16 cellular contexts compared by ENCODE assay signal in genomic region chr10:31460242-31460641, GRCh38.
A peak's percentile ranks its signal among the peaks of the same experiment; 100 is the strongest.
DNase-seq lines count a peak whose midpoint lies in the region; ATAC-seq, FAIRE-seq and TF ChIP-seq lines count a peak whose summit lies in the region.
"Had no signal": no experiment of that assay in that cellular context is flagged by ENCODE, and none has a peak within 500 bp of the region (broad histone marks: within the 10 kb centered on the region; RNA-seq: fewer than 3 reads in every experiment).

No MANE protein-coding gene starts in this region.

- no peak for DNase-seq in HepG2 (ENCODE audit: low spot score)
- DNase-seq in right lobe of liver: no peak
- no peak for DNase-seq in K562 (ENCODE audit: extremely low read depth in 1 of 4, low spot score in 3 of 4)
- DNase-seq in renal cortical epithelial cell (ENCODE audit: low read depth): peak; percentile 36
- DNase-seq in NCI-H2227 treated with DMSO at 0.1 percent for 48 hours (lab: John Stamatoyannopoulos, UW): no peak
- no peak for DNase-seq in RWPE1 (ENCODE audit: low spot score)
- DNase-seq: Calu3; CD8-positive, alpha-beta T cell; DMS79 treated with DMSO at 0.1 percent for 48 hours; GF-D8; GOT3; H9 had no signal

- H2AFZ ChIP-seq in HepG2 (ENCODE audit: low read length): no peak overlapping the region
- no peak overlapping the region for H2AFZ ChIP-seq in K562 (ENCODE audit: low read depth, low read length)

- TF ChIP-seq EP300 in HepG2 (IDR thresholded peaks at IDR 0.05; ENCODE audit: low read depth in 2 of 2, low read length in 2 of 2) (no peak), HepG2 (CRISPR knock-in tag; IDR thresholded peaks at IDR 0.05; ENCODE audit: borderline replicate concordance) (no peak), K562 (IDR thresholded peaks at IDR 0.05; ENCODE audit: low read length) (no peak)

- H3K4me3 ChIP-seq in HepG2 (replicated peaks in 1 of 3; ENCODE audit: insufficient read depth in 1 of 3, low read depth in 2 of 3, low read length in 3 of 3) (no peak overlapping the region), right lobe of liver (no peak overlapping the region), K562 (no peak overlapping the region)
- H3K4me3 ChIP-seq: BLaER1 treated with 17β-estradiol and CSF1 and Interleukin-3, amounts not matched to agents 10 nM and 100 nM had no signal

- H3K27ac ChIP-seq in HepG2 (ENCODE audit: extremely low read length, insufficient read depth, low read length) (no peak overlapping the region), right lobe of liver (no peak overlapping the region), K562 (ENCODE audit: extremely low read depth, low read depth, low read length) (no peak overlapping the region), RWPE1 (no peak overlapping the region)
- H3K27ac ChIP-seq: 22Rv1; BLaER1 treated with 17β-estradiol and CSF1 and Interleukin-3, amounts not matched to agents 10 nM and 100 nM had no signal

- H3K79me2 ChIP-seq in HepG2 (ENCODE audit: insufficient read depth, low read length) (peaks cover 4% of the 10 kb centered on the region), K562 (ENCODE audit: control insufficient read depth, insufficient read depth, low read length) (no peaks in the 10 kb centered on the region)

- H3K4me1 ChIP-seq in HepG2 (ENCODE audit: insufficient read depth, low read length): no peaks in the 10 kb centered on the region
- no peaks in the 10 kb centered on the region for H3K4me1 ChIP-seq in right lobe of liver
- no peaks in the 10 kb centered on the region for H3K4me1 ChIP-seq in K562 (replicated peaks in 1 of 2; ENCODE audit: control insufficient read depth in 2 of 2, insufficient read depth in 2 of 2, low read length in 2 of 2)
- H3K4me1 ChIP-seq: BLaER1 treated with 17β-estradiol and CSF1 and Interleukin-3, amounts not matched to agents 10 nM and 100 nM had no signal

- TF ChIP-seq RAD21 in HepG2 (CRISPR knock-in tag; IDR thresholded peaks at IDR 0.05) (no peak), K562 (CRISPR knock-in tag; conservative IDR thresholded peaks at IDR 0.05 in 1 of 2, IDR thresholded peaks at IDR 0.05 in 1 of 2) (no peak)

- no peak for ATAC-seq in HepG2
- no peak for ATAC-seq in right lobe of liver
- no peak for ATAC-seq in K562
- ATAC-seq in HG03108 (IDR thresholded peaks at IDR 0.05; ENCODE audit: unreplicated experiment): no peak
- ATAC-seq in GM18909 (IDR thresholded peaks at IDR 0.05; ENCODE audit: poor library complexity, unreplicated experiment): no peak
- ATAC-seq: CD8-positive, alpha-beta T cell had no signal

- H3K27me3 ChIP-seq in HepG2 (ENCODE audit: control insufficient read depth in 1 of 2, insufficient read depth in 2 of 2, low read length in 2 of 2) (no peaks in the 10 kb centered on the region), right lobe of liver (no peaks in the 10 kb centered on the region), K562 (ENCODE audit: control insufficient read depth in 2 of 2, insufficient read depth in 2 of 2, low read length in 2 of 2) (no peaks in the 10 kb centered on the region)
- H3K27me3 ChIP-seq: BLaER1 treated with 17β-estradiol and CSF1 and Interleukin-3, amounts not matched to agents 10 nM and 100 nM had no signal

- H3K4me2 ChIP-seq in HepG2 (ENCODE audit: low read depth, low read length) (no peak overlapping the region), K562 (ENCODE audit: insufficient read depth, low read length) (no peak overlapping the region)
- H3K4me2 ChIP-seq: BLaER1 treated with 17β-estradiol and CSF1 and Interleukin-3, amounts not matched to agents 10 nM and 100 nM had no signal

- TF ChIP-seq POLR2A in HepG2 (IDR thresholded peaks at IDR 0.05; ENCODE audit: insufficient read depth in 1 of 2, low read depth in 2 of 2, low read length in 2 of 2): no peak
- no peak for TF ChIP-seq POLR2A in right lobe of liver (IDR thresholded peaks at IDR 0.05)
- TF ChIP-seq POLR2A in K562 (conservative IDR thresholded peaks at IDR 0.05): no peak

- H3K36me3 ChIP-seq in HepG2 (replicated peaks in 1 of 2; ENCODE audit: control insufficient read depth in 1 of 2, insufficient read depth in 2 of 2, low read length in 2 of 2) (peaks cover 0 to 12% of the 10 kb centered on the region in 2 experiments; a peak in 2 of 5 replicates), right lobe of liver (no peaks in the 10 kb centered on the region), K562 (ENCODE audit: control insufficient read depth, insufficient read depth, low read length) (no peaks in the 10 kb centered on the region)

- POLR2A ChIA-PET in HepG2 (lab: Yijun Ruan, JAX): no interaction called here
- POLR2A ChIA-PET in K562 (lab: Yijun Ruan, JAX): interaction anchor here (0.6 kb wide), 1 partner anchor 33 kb away, joined by 3 read pairs; no protein-coding TSS in a partner anchor
- POLR2A ChIA-PET in RWPE1 (lab: Yijun Ruan, JAX; ENCODE audit: low non-redundant PET): no interaction called here

- BruUV-seq in HepG2 (replicated peaks; lab: Mats Ljungman, UMichigan): no TSS peak
- no TSS peak for BruUV-seq in K562 (replicated peaks; lab: Mats Ljungman, UMichigan)

- FAIRE-seq in HepG2 (lab: Jason Lieb, UNC) (no peak), K562 (lab: Jason Lieb, UNC) (no peak)

- H3K9me1 ChIP-seq in K562 (ENCODE audit: control insufficient read depth, insufficient read depth, low read length): no peaks in the 10 kb centered on the region

- CTCF ChIA-PET in HepG2 (lab: Yijun Ruan, JAX; ENCODE audit: low intra/inter-chr PET ratio, low total read pairs): no interaction called here
- CTCF ChIA-PET in K562 (lab: Yijun Ruan, JAX; ENCODE audit: low intra/inter-chr PET ratio): no interaction called here
- CTCF ChIA-PET in RWPE1 (lab: Yijun Ruan, JAX): interaction anchor here (0.6 kb wide), 1 partner anchor 169 kb away, joined by 3 read pairs; no protein-coding TSS in a partner anchor

- H3K9ac ChIP-seq in HepG2 (ENCODE audit: insufficient read depth, low read depth, low read length) (no peak overlapping the region), K562 (ENCODE audit: insufficient read depth in 1 of 2, low read depth in 2 of 2, low read length in 2 of 2) (no peak overlapping the region)
- H3K9ac ChIP-seq: BLaER1 treated with 17β-estradiol and CSF1 and Interleukin-3, amounts not matched to agents 10 nM and 100 nM had no signal

- 95% methylated on average over 2 of the region's 2 CpGs for WGBS in HepG2 (ENCODE audit: low lambda C conversion rate)
- 89% methylated on average over 2 of the region's 2 CpGs for WGBS in right lobe of liver (ENCODE audit: insufficient coverage, low coverage, low lambda C conversion rate, missing lambda C conversion rate)
- 8% methylated on average over 2 of the region's 2 CpGs for WGBS in K562 (ENCODE audit: insufficient coverage, low coverage, missing lambda C conversion rate)

- H4K20me1 ChIP-seq in HepG2 (ENCODE audit: insufficient read depth, low read length) (no peaks in the 10 kb centered on the region), K562 (replicated peaks; ENCODE audit: control insufficient read depth, insufficient read depth, low read length) (no peaks in the 10 kb centered on the region)
- H4K20me1 ChIP-seq: BLaER1 treated with 17β-estradiol and CSF1 and Interleukin-3, amounts not matched to agents 10 nM and 100 nM had no signal

- intact Hi-C loops in HepG2 (cut with micrococcal nuclease; ENCODE audit: unreplicated experiment) (no loop called here), right lobe of liver (cut with DNase I) (no loop called here), K562 (cut with micrococcal nuclease) (no loop called here)

- H3K9me3 ChIP-seq in HepG2 (ENCODE audit: low read length) (peaks cover 19% of the 10 kb centered on the region), right lobe of liver (no peaks in the 10 kb centered on the region), K562 (replicated peaks; ENCODE audit: control insufficient read depth, insufficient read depth, low read depth, low read length) (no peaks in the 10 kb centered on the region)

- in situ Hi-C loops in HepG2 (cut with HindIII; ENCODE audit: extremely low pct_ligation_motif_present, low pct_unique_long_range_greater_than_20kb): no loop called here
- in situ Hi-C loops in K562 (cut with MboI): no loop called here

- TF ChIP-seq CTCF in HepG2 (CRISPR knock-in tag; IDR thresholded peaks at IDR 0.05): no peak
- no peak for TF ChIP-seq CTCF in right lobe of liver (IDR thresholded peaks at IDR 0.05)
- no peak for TF ChIP-seq CTCF in K562 (IDR thresholded peaks at IDR 0.05 in 2 of 3, conservative IDR thresholded peaks at IDR 0.05 in 1 of 3; ENCODE audit: insufficient read depth in 2 of 3, low read depth in 1 of 3, low read length in 3 of 3)
- TF ChIP-seq CTCF in RWPE1 (conservative IDR thresholded peaks at IDR 0.05; ENCODE audit: low read depth): no peak

TF ChIP-seq in HepG2, 621 proteins besides CTCF, POLR2A, EP300 and RAD21 (continues in another document):
- TF ChIP-seq BCL3 (CRISPR knock-in tag; IDR thresholded peaks at IDR 0.05) (no peak), KLF12 (CRISPR knock-in tag; IDR thresholded peaks at IDR 0.05; ENCODE audit: borderline replicate concordance) (no peak)

TF ChIP-seq in K562, 482 proteins besides CTCF, POLR2A, EP300 and RAD21:
- TF ChIP-seq ZNF695 (CRISPR knock-in tag; IDR thresholded peaks at IDR 0.05) (no peak), HDAC2 (IDR thresholded peaks at IDR 0.05) (no peak), PCBP1 (IDR thresholded peaks at IDR 0.05; ENCODE audit: low read depth, low read length, poor library complexity, severe bottlenecking) (no peak), ATF3 (IDR thresholded peaks at IDR 0.05) (peak; percentile 27; the same call in 1 of the 2 replicates), ATF3 (CRISPR knock-in tag; conservative IDR thresholded peaks at IDR 0.05) (no peak), ZNF316 (IDR thresholded peaks at IDR 0.05) (peak; percentile 48), ZBTB43 (CRISPR knock-in tag; IDR thresholded peaks at IDR 0.05) (no peak)
